Comparison of ENCODE assay signal across 33 cellular contexts in the genomic region with DNA sequence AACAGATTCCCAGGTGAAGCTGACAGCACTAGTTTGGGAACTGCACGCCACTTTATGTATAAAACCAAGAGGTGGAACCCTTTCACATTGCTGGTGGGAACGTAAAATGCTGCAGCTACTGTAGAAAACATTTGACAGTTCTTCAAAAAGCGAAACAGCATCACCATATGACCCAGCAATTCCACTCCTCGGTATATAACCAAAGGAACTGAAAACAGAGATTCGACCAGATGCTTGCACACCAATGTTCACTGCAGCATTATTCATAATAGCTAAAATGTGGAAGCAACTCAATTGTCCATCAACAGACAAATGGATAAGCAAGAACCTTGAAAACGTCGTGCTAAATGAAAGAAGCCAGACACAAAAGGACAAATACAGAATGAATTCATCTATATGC. TPM values are rescaled to one million over a fixed set of nuclear protein-coding genes. Genes with fewer than 3 reads are reported as not detected.
DNase-seq lines count a peak whose midpoint lies in the region; ATAC-seq and TF ChIP-seq lines count a peak whose summit lies in the region.
"Had no signal": no experiment of that assay in that cellular context is flagged by ENCODE, and none has a peak within 500 bp of the region (broad histone marks: within the 10 kb centered on the region; RNA-seq: fewer than 3 reads in every experiment).

No MANE protein-coding gene starts in this region.

- peaks cover 63% of the 10 kb centered on the region for H3K4me1 ChIP-seq in OCI-LY3 (ENCODE audit: low read length)

- peaks cover 12% of the 10 kb centered on the region for H3K4me1 Mint-ChIP-seq in activated CD4-positive, alpha-beta T cell treated with anti-CD3 and anti-CD28 coated beads, Interleukin-2, amount 10 ng/mL, durations not matched to agents 24 days and 14 days
- H3K4me1 Mint-ChIP-seq: CD14-positive monocyte had no signal

- H3K4me3 ChIP-seq in GM12865 (ENCODE audit: low read depth, low read length) (no peak overlapping the region), OCI-LY3 (ENCODE audit: low read length) (peak overlapping the region; percentile 65)
- H3K4me3 ChIP-seq: cardiac muscle cell, mucosa of descending colon had no signal

- no peaks in the 10 kb centered on the region for H3K36me3 Mint-ChIP-seq in activated CD4-positive, alpha-beta T cell treated with anti-CD3 and anti-CD28 coated beads, Interleukin-2, amount 10 ng/mL, durations not matched to agents 24 days and 14 days (ENCODE audit: low read depth)
- H3K36me3 Mint-ChIP-seq: CD14-positive monocyte; natural killer cell treated with Interleukin-12 subunit alpha and Interleukin-12 subunit beta and Interleukin-15 and Interleukin-18, amount 100 ng/mL, for 72 hours had no signal

- no peaks in the 10 kb centered on the region for H3K79me2 ChIP-seq in OCI-LY3 (ENCODE audit: low read length)

- no peaks in the 10 kb centered on the region for H3K36me3 ChIP-seq in OCI-LY3 (replicated peaks; ENCODE audit: low read depth, low read length)
- H3K36me3 ChIP-seq: cardiac muscle cell had no signal

- intact Hi-C loops in activated CD4-positive, alpha-beta T cell treated with anti-CD3 and anti-CD28 coated beads, Interleukin-2, amount 10 ng/mL, durations not matched to agents 24 days and 14 days (cut with micrococcal nuclease), result no loop called here

- H3K27me3 Mint-ChIP-seq in activated CD4-positive, alpha-beta T cell treated with anti-CD3 and anti-CD28 coated beads, Interleukin-2, amount 10 ng/mL, durations not matched to agents 24 days and 14 days, result peaks cover 16% of the 10 kb centered on the region

- no peaks in the 10 kb centered on the region for H4K20me1 ChIP-seq in OCI-LY3 (ENCODE audit: insufficient read depth, low read length)

- peak overlapping the region; percentile 70 for H3K27ac ChIP-seq in OCI-LY3 (ENCODE audit: low read length)
- H3K27ac ChIP-seq: cardiac muscle cell had no signal

- DNase-seq in GM12865 (ENCODE audit: low read depth) (peak; percentile 86), NCI-H748 treated with DMSO at 0.1 percent for 48 hours (lab: John Stamatoyannopoulos, UW) (no peak), NOMO-1 treated with DMSO at 0.1 percent for 48 hours (lab: John Stamatoyannopoulos, UW; ENCODE audit: unreplicated experiment) (no peak)
- no peak for DNase-seq in activated CD4-positive, alpha-beta T cell treated with anti-CD3 and anti-CD28 coated beads, Interleukin-2, amount 10 ng/mL, durations not matched to agents 24 days and 14 days
- DNase-seq: activated CD4-positive, alpha-beta T cell treated with anti-CD3 and anti-CD28 coated beads, Interleukin-2, amount 50 U/mL, for 4 hours; activated naive CD4-positive, alpha-beta T cell; activated naive CD8-positive, alpha-beta T cell treated with anti-CD3 and anti-CD28 coated beads, Interleukin-2, amount 50 U/mL, for 24 hours; activated T-cell treated with anti-CD3 and anti-CD28 coated beads, Interleukin-2, amount 50 U/mL, for 72 hours; Caco-2; DMS79; effector memory CD8-positive, alpha-beta T cell; hypothalamus; KBM-7; left cardiac atrium; mucosa of descending colon; NCI-H1930; NCI-H524; PC-3; stimulated activated CD4-positive, alpha-beta T cell treated with anti-CD3 and anti-CD28 coated beads, Interleukin-4, amount 100 ng/mL, for 4 hours; substantia nigra; T-helper 1 cell; trophoblast cell had no signal

- peak overlapping the region; percentile 8; the same call in 1 of the 2 replicates for H3K9ac ChIP-seq in OCI-LY3 (ENCODE audit: low read length)

- no peak overlapping the region for H3K27ac Mint-ChIP-seq in activated CD4-positive, alpha-beta T cell treated with anti-CD3 and anti-CD28 coated beads, Interleukin-2, amount 10 ng/mL, durations not matched to agents 24 days and 14 days
- H3K27ac Mint-ChIP-seq: activated naive CD8-positive, alpha-beta T cell treated with anti-CD3 and anti-CD28 coated beads, Interleukin-2, amount 50 U/mL, for 24 hours; activated T-cell treated with anti-CD3 and anti-CD28 coated beads, Interleukin-2, amount 50 U/mL, for 72 hours; CD14-positive monocyte; effector memory CD8-positive, alpha-beta T cell; natural killer cell treated with Interleukin-12 subunit alpha and Interleukin-12 subunit beta and Interleukin-15 and Interleukin-18, amount 100 ng/mL, for 72 hours had no signal

- H3K4me2 ChIP-seq in OCI-LY3 (ENCODE audit: low read length), result peak overlapping the region; percentile 94

- TF ChIP-seq CTCF in GM12865 (IDR thresholded peaks at IDR 0.05; ENCODE audit: insufficient read depth, low read depth, low read length, missing control alignments), result no peak
- TF ChIP-seq CTCF in OCI-LY3 (IDR thresholded peaks at IDR 0.05; ENCODE audit: low read depth, low read length), result peak; percentile 20

- H3K4me3 Mint-ChIP-seq in activated CD4-positive, alpha-beta T cell treated with anti-CD3 and anti-CD28 coated beads, Interleukin-2, amount 10 ng/mL, durations not matched to agents 24 days and 14 days, result no peak overlapping the region
- H3K4me3 Mint-ChIP-seq: activated naive CD8-positive, alpha-beta T cell treated with anti-CD3 and anti-CD28 coated beads, Interleukin-2, amount 50 U/mL, for 24 hours; activated T-cell treated with anti-CD3 and anti-CD28 coated beads, Interleukin-2, amount 50 U/mL, for 72 hours; CD14-positive monocyte; effector memory CD8-positive, alpha-beta T cell; natural killer cell treated with Interleukin-12 subunit alpha and Interleukin-12 subunit beta and Interleukin-15 and Interleukin-18, amount 100 ng/mL, for 72 hours had no signal

- no peaks in the 10 kb centered on the region for H3K9me3 Mint-ChIP-seq in activated CD4-positive, alpha-beta T cell treated with anti-CD3 and anti-CD28 coated beads, Interleukin-2, amount 10 ng/mL, durations not matched to agents 24 days and 14 days
- H3K9me3 Mint-ChIP-seq: activated naive CD8-positive, alpha-beta T cell treated with anti-CD3 and anti-CD28 coated beads, Interleukin-2, amount 50 U/mL, for 24 hours; activated T-cell treated with anti-CD3 and anti-CD28 coated beads, Interleukin-2, amount 50 U/mL, for 72 hours; effector memory CD8-positive, alpha-beta T cell; natural killer cell treated with Interleukin-12 subunit alpha and Interleukin-12 subunit beta and Interleukin-15 and Interleukin-18, amount 100 ng/mL, for 72 hours had no signal

- H3K27me3 ChIP-seq in OCI-LY3 (ENCODE audit: low read depth, low read length), result 0 out of 2 replicates have a peak, but pooled peaks cover 4% of the 10 kb centered on the region
- H3K27me3 ChIP-seq: cardiac muscle cell had no signal

- no peak overlapping the region for H2AFZ ChIP-seq in OCI-LY3 (ENCODE audit: low read depth, low read length)

- ATAC-seq in GM18909 (IDR thresholded peaks at IDR 0.05; ENCODE audit: poor library complexity, unreplicated experiment) (peak; percentile 55), HG02610 (IDR thresholded peaks at IDR 0.05; ENCODE audit: unreplicated experiment) (peak; percentile 33), GM18870 (IDR thresholded peaks at IDR 0.05; ENCODE audit: unreplicated experiment) (no peak)
- ATAC-seq: activated naive CD8-positive, alpha-beta T cell treated with anti-CD3 and anti-CD28 coated beads, Interleukin-2, amount 50 U/mL, for 24 hours; activated T-cell treated with anti-CD3 and anti-CD28 coated beads, Interleukin-2, amount 50 U/mL, for 72 hours; effector memory CD8-positive, alpha-beta T cell; left cardiac atrium; mucosa of descending colon; natural killer cell treated with Interleukin-12 subunit alpha and Interleukin-12 subunit beta and Interleukin-15 and Interleukin-18, amount 100 ng/mL, for 72 hours; PC-3 had no signal

- H3K9me3 ChIP-seq in OCI-LY3 (ENCODE audit: insufficient read depth, low read length), result no peaks in the 10 kb centered on the region
- H3K9me3 ChIP-seq: Caco-2, mucosa of descending colon had no signal

RNA-seq across cellular contexts. Expression of a gene that starts 17.5 kb away (rescaled TPM):
- total RNA-seq in activated CD4-positive, alpha-beta T cell treated with anti-CD3 and anti-CD28 coated beads, Interleukin-2, amount 10 ng/mL, durations not matched to agents 24 days and 14 days, result not detected in 2 replicates
- total RNA-seq: A172, H7, left cardiac atrium, lung microvascular endothelial cell, M059J had no signal

RNA-seq across cellular contexts. Expression of a gene that starts 35.1 kb away (rescaled TPM):
- 19.5 and 23.0 TPM in 2 replicates for total RNA-seq in activated CD4-positive, alpha-beta T cell treated with anti-CD3 and anti-CD28 coated beads, Interleukin-2, amount 10 ng/mL, durations not matched to agents 24 days and 14 days
